In genomic region chr19:1512671-1513491, GRCh38 we compare ENCODE assay signal across 8 cellular contexts. TPM values are rescaled to one million over a fixed set of nuclear protein-coding genes. Genes with fewer than 3 reads are reported as not detected.
DNase-seq lines count a peak whose midpoint lies in the region; ATAC-seq, FAIRE-seq and TF ChIP-seq lines count a peak whose summit lies in the region.

A gene with protein sequence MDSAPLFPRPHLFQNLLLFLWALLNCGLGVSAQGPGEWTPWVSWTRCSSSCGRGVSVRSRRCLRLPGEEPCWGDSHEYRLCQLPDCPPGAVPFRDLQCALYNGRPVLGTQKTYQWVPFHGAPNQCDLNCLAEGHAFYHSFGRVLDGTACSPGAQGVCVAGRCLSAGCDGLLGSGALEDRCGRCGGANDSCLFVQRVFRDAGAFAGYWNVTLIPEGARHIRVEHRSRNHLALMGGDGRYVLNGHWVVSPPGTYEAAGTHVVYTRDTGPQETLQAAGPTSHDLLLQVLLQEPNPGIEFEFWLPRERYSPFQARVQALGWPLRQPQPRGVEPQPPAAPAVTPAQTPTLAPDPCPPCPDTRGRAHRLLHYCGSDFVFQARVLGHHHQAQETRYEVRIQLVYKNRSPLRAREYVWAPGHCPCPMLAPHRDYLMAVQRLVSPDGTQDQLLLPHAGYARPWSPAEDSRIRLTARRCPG (minus strand): TSS chr19:1513019. CDS start chr19:1510943, 2,076 bp downstream.

- intact Hi-C loops in HepG2 (cut with micrococcal nuclease; ENCODE audit: unreplicated experiment) = no loop called here

- H3K4me3 ChIP-seq in brain microvascular endothelial cell (ENCODE audit: low read depth, low read length) (peak within 1 kb of the TSS; percentile 29), HepG2 (replicated peaks in 1 of 3; ENCODE audit: insufficient read depth in 1 of 3, low read depth in 2 of 3, low read length in 3 of 3) (peak within 1 kb of the TSS; percentile 50 to 73 (median 71); a peak in 5 of 6 replicates)

- no TSS peak for BruUV-seq in HepG2 (replicated peaks; lab: Mats Ljungman, UMichigan)

- POLR2A ChIA-PET in HepG2 (lab: Yijun Ruan, JAX) = no interaction called here

- WGBS in HepG2 (ENCODE audit: low lambda C conversion rate) = 16% methylated on average over 4 of the region's 77 CpGs

- CTCF ChIA-PET in HepG2 (lab: Yijun Ruan, JAX; ENCODE audit: low intra/inter-chr PET ratio, low total read pairs) = interaction anchor here (1.3 to 2.1 kb wide), 3 partner anchors 10 to 75 kb away, joined by 4 to 8 read pairs (median 5); partner anchors contain the start of gene RPS15

- no peak for TF ChIP-seq EP300 in HepG2 (IDR thresholded peaks at IDR 0.05; ENCODE audit: low read depth in 2 of 2, low read length in 2 of 2)
- no peak for TF ChIP-seq EP300 in HepG2 (CRISPR knock-in tag; IDR thresholded peaks at IDR 0.05; ENCODE audit: borderline replicate concordance)

- no peak within 1 kb of the TSS for H2AFZ ChIP-seq in HepG2 (ENCODE audit: low read length)

- in situ Hi-C loops in brain microvascular endothelial cell (cut with HindIII; ENCODE audit: low pct_ligation_motif_present, low sequenced_read_pairs) = no loop called here
- in situ Hi-C loops in HepG2 (cut with HindIII; ENCODE audit: extremely low pct_ligation_motif_present, low pct_unique_long_range_greater_than_20kb) = loop anchor here (5.0 kb wide), 1 partner anchor 56 kb away; no protein-coding TSS in a partner anchor

- peak within 1 kb of the TSS; percentile 43 for H3K9ac ChIP-seq in HepG2 (ENCODE audit: insufficient read depth, low read depth, low read length)

- FAIRE-seq in HepG2 (lab: Jason Lieb, UNC) = no peak

- TF ChIP-seq CTCF in brain microvascular endothelial cell (IDR thresholded peaks at IDR 0.05; ENCODE audit: low read depth, low read length, missing control alignments) = no peak
- peak; percentile 47; the same call in 1 of the 2 replicates for TF ChIP-seq CTCF in HepG2 (CRISPR knock-in tag; IDR thresholded peaks at IDR 0.05)

- peaks cover 34% of the 10 kb centered on the region for H3K4me1 ChIP-seq in HepG2 (ENCODE audit: insufficient read depth, low read length)

- peak within 1 kb of the TSS; percentile 75 for H3K4me2 ChIP-seq in HepG2 (ENCODE audit: low read depth, low read length)

- no peaks in the 10 kb centered on the region for H3K79me2 ChIP-seq in HepG2 (ENCODE audit: insufficient read depth, low read length)

- no peaks in the 10 kb centered on the region for H3K9me3 ChIP-seq in HepG2 (ENCODE audit: low read length)

- H3K36me3 ChIP-seq in brain microvascular endothelial cell (replicated peaks) (no peaks in the 10 kb centered on the region), HepG2 (replicated peaks in 1 of 2; ENCODE audit: control insufficient read depth in 1 of 2, insufficient read depth in 2 of 2, low read length in 2 of 2) (no peaks in the 10 kb centered on the region)

- DNase-seq in NCI-H82 (lab: John Stamatoyannopoulos, UW) (peak; percentile 50), NCI-H82 treated with DMSO at 0.1 percent for 48 hours (lab: John Stamatoyannopoulos, UW; ENCODE audit: unreplicated experiment) (no peak), T1000 (lab: John Stamatoyannopoulos, UW) (peak; percentile 38), brain microvascular endothelial cell (no peak), HepG2 (ENCODE audit: low spot score) (peak; percentile 40), Ammon's horn (ENCODE audit: low spot score) (no peak), OCI-M2 (lab: John Stamatoyannopoulos, UW; ENCODE audit: unreplicated experiment) (no peak)
- DNase-seq in stimulated activated CD8-positive, alpha-beta memory T cell treated with anti-CD3 and anti-CD28 coated beads, Interleukin-12 subunit alpha, Interleukin-12 subunit beta, amount 100 ng/mL, for 4 hours (ENCODE audit: low read depth) = peak; percentile 50

- H3K27ac ChIP-seq in brain microvascular endothelial cell (no peak within 1 kb of the TSS), HepG2 (ENCODE audit: extremely low read length, insufficient read depth, low read length) (no peak within 1 kb of the TSS)

- peak; percentile 65 for ATAC-seq in HepG2

- TF ChIP-seq POLR2A in HepG2 (IDR thresholded peaks at IDR 0.05; ENCODE audit: insufficient read depth in 1 of 2, low read depth in 2 of 2, low read length in 2 of 2) = 0 out of 4 replicates have a peak, but pooled peaks of 1 of the 2 experiments have one; percentile 34

- TF ChIP-seq RAD21 in HepG2 (CRISPR knock-in tag; IDR thresholded peaks at IDR 0.05) = peak; percentile 80

- H3K27me3 ChIP-seq in brain microvascular endothelial cell (replicated peaks) (no peaks in the 10 kb centered on the region), HepG2 (ENCODE audit: control insufficient read depth in 1 of 2, insufficient read depth in 2 of 2, low read length in 2 of 2) (peaks cover 0 to 9% of the 10 kb centered on the region in 2 experiments; a peak in 2 of 5 replicates)

- H4K20me1 ChIP-seq in HepG2 (ENCODE audit: insufficient read depth, low read length) = no peaks in the 10 kb centered on the region

TF ChIP-seq in HepG2, 621 proteins besides CTCF, POLR2A, EP300 and RAD21 (continues in another document):
- TF ChIP-seq ZNF235 (CRISPR knock-in tag; IDR thresholded peaks at IDR 0.05; ENCODE audit: borderline replicate concordance) = no peak
- peak; percentile 94 for TF ChIP-seq ADNP (CRISPR knock-in tag; IDR thresholded peaks at IDR 0.05)
- peak; percentile 45; the same call in 1 of the 2 replicates for TF ChIP-seq TBX2 (CRISPR knock-in tag; IDR thresholded peaks at IDR 0.05; ENCODE audit: borderline replicate concordance)
- TF ChIP-seq MIER3 (CRISPR knock-in tag; IDR thresholded peaks at IDR 0.05; ENCODE audit: borderline replicate concordance) = no peak
- no peak for TF ChIP-seq ZNF335 (CRISPR knock-in tag; IDR thresholded peaks at IDR 0.05)
- 0 out of 2 replicates have a peak, but pooled peaks have one; percentile 31 for TF ChIP-seq ZBTB7A (CRISPR knock-in tag; IDR thresholded peaks at IDR 0.05)
- peak; percentile 55; the same call in 1 of the 2 replicates for TF ChIP-seq LBX2 (CRISPR knock-in tag; IDR thresholded peaks at IDR 0.05; ENCODE audit: borderline replicate concordance)
- peak; percentile 57 for TF ChIP-seq RBFOX2 (IDR thresholded peaks at IDR 0.05; ENCODE audit: low read depth, low read length)
- peak; percentile 38 for TF ChIP-seq PTBP1 (IDR thresholded peaks at IDR 0.05; ENCODE audit: low read depth, low read length, poor library complexity, severe bottlenecking)
- no peak for TF ChIP-seq ZNF354B (CRISPR knock-in tag; IDR thresholded peaks at IDR 0.05)
- no peak for TF ChIP-seq ISL2 (CRISPR knock-in tag; IDR thresholded peaks at IDR 0.05)
- no peak for TF ChIP-seq ZNF337 (CRISPR knock-in tag; IDR thresholded peaks at IDR 0.05; ENCODE audit: borderline replicate concordance, low read depth)
- no peak for TF ChIP-seq ZMAT5 (CRISPR knock-in tag; IDR thresholded peaks at IDR 0.05; ENCODE audit: borderline replicate concordance, low read depth)
- TF ChIP-seq ZNF138 (CRISPR knock-in tag; IDR thresholded peaks at IDR 0.05; ENCODE audit: low read depth) = no peak

RNA-seq across cellular contexts. Expression of the gene that starts here (rescaled TPM):
- 0.24 and 0.60 TPM in 2 replicates for total RNA-seq in HepG2 (2016; rRNA removed; fragmentation: Illumina TruSeq; extraction: Trizol)
- 0.35 and 0.81 TPM in 2 replicates for total RNA-seq in HepG2 (2016; cell fraction: cytosol; rRNA removed; fragmentation: Illumina TruSeq; extraction: Trizol; ENCODE audit: low read depth)
- total RNA-seq in HepG2 (2016; cell fraction: insoluble cytoplasmic fraction; rRNA removed; fragmentation: Illumina TruSeq; extraction: Trizol) = 0.25 and 0.41 TPM in 2 replicates
- 0.17 and 0.56 TPM in 2 replicates for total RNA-seq in HepG2 (2016; cell fraction: membrane; rRNA removed; fragmentation: Illumina TruSeq; extraction: Trizol)
- 0.41 and 0.78 TPM in 2 replicates for total RNA-seq in HepG2 (2016; cell fraction: nucleus; rRNA removed; fragmentation: Illumina TruSeq; extraction: Trizol)
- 2.7 and 3.8 TPM in 2 replicates for polyA plus RNA-seq in HepG2 (2011; rRNA removed)
- polyA plus RNA-seq in HepG2 (2011; cell fraction: cytosol; rRNA removed) = 1.9 and 2.1 TPM in 2 replicates
- polyA plus RNA-seq in HepG2 (2011; cell fraction: nucleus; rRNA removed) = 13.4 and 15.1 TPM in 2 replicates
- 0.63 and 1.1 TPM in 2 replicates for polyA plus RNA-seq in HepG2 (2012)
- 0.43 and 0.55 TPM in 2 replicates for polyA plus RNA-seq in HepG2 (2016; cell fraction: cytosol; fragmentation: Illumina TruSeq; extraction: Trizol; ENCODE audit: low read depth)
- 0.76 and 0.82 TPM in 2 replicates for polyA plus RNA-seq in HepG2 (2016; cell fraction: insoluble cytoplasmic fraction; fragmentation: Illumina TruSeq; extraction: Trizol; ENCODE audit: low read depth)
- polyA plus RNA-seq in HepG2 (2016; cell fraction: membrane; fragmentation: Illumina TruSeq; extraction: Trizol; ENCODE audit: low read depth) = 0.43 and 0.80 TPM in 2 replicates
- 2.4 and 2.9 TPM in 2 replicates for polyA plus RNA-seq in HepG2 (2016; cell fraction: nucleus; fragmentation: Illumina TruSeq; extraction: Trizol; ENCODE audit: insufficient read depth, low read depth)
- 1.8 and 6.0 TPM in 2 replicates for polyA minus RNA-seq in HepG2 (2011; rRNA and poly(A)+ RNA removed; ENCODE audit: low replicate concordance)
- polyA minus RNA-seq in HepG2 (2011; cell fraction: cytosol; rRNA and poly(A)+ RNA removed) = 0.79 and 1.8 TPM in 2 replicates
- 1.2 and 1.7 TPM in 2 replicates for polyA minus RNA-seq in HepG2 (2011; cell fraction: nucleus; rRNA and poly(A)+ RNA removed)

Comparison
In these comparisons a context has a peak if more than half of its experiments do, and no peak if none do; other contexts are left out.
1. DNase-seq: peak in NCI-H82 (single experiment), T1000 (single experiment), HepG2 (single experiment) and stimulated activated CD8-positive, alpha-beta memory T cell treated with anti-CD3 and anti-CD28 coated beads, Interleukin-12 subunit alpha, Interleukin-12 subunit beta, amount 100 ng/mL, for 4 hours (single experiment); none in NCI-H82 treated with DMSO at 0.1 percent for 48 hours (single experiment), brain microvascular endothelial cell (single experiment), Ammon's horn (single experiment) and OCI-M2 (single experiment).